ENCODE assay signal across 5 cellular contexts in genomic region chr17:28327031-28327607, GRCh38. TPM values are rescaled to one million over a fixed set of nuclear protein-coding genes. Genes with fewer than 3 reads are reported as not detected.
DNase-seq lines count a peak whose midpoint lies in the region; ATAC-seq lines count a peak whose summit lies in the region.
"Had no signal": no experiment of that assay in that cellular context is flagged by ENCODE, and none has a peak within 500 bp of the region (broad histone marks: within the 10 kb centered on the region; RNA-seq: fewer than 3 reads in every experiment).

No MANE protein-coding gene starts in this region.

- H3K4me3 Mint-ChIP-seq in activated T-cell treated with anti-CD3 and anti-CD28 coated beads, Interleukin-2, amount 50 U/mL, for 4 hours, result peak overlapping the region; percentile 7

- DNase-seq in activated T-cell treated with anti-CD3 and anti-CD28 coated beads, Interleukin-2, amount 50 U/mL, for 4 hours, result no peak
- DNase-seq in SW 1271 (lab: John Stamatoyannopoulos, UW) (no peak), Right ventricle myocardium superior (no peak)
- DNase-seq: NCI-H446 had no signal

- ATAC-seq in GM18870 (IDR thresholded peaks at IDR 0.05; ENCODE audit: unreplicated experiment), result peak; percentile 45
- ATAC-seq in activated T-cell treated with anti-CD3 and anti-CD28 coated beads, Interleukin-2, amount 50 U/mL, for 4 hours, result peak; percentile 94 to 98
- no peak for ATAC-seq in Right ventricle myocardium superior (ENCODE audit: poor library complexity)

- no peaks in the 10 kb centered on the region for H3K9me3 Mint-ChIP-seq in activated T-cell treated with anti-CD3 and anti-CD28 coated beads, Interleukin-2, amount 50 U/mL, for 4 hours

- peaks cover 22% of the 10 kb centered on the region for H3K36me3 Mint-ChIP-seq in activated T-cell treated with anti-CD3 and anti-CD28 coated beads, Interleukin-2, amount 50 U/mL, for 4 hours (ENCODE audit: insufficient read depth)

- peaks cover 14% of the 10 kb centered on the region for H3K4me1 Mint-ChIP-seq in activated T-cell treated with anti-CD3 and anti-CD28 coated beads, Interleukin-2, amount 50 U/mL, for 4 hours (ENCODE audit: low read depth)

- intact Hi-C loops in Right ventricle myocardium superior (cut with DNase I), result no loop called here

- no peaks in the 10 kb centered on the region for H3K27me3 Mint-ChIP-seq in activated T-cell treated with anti-CD3 and anti-CD28 coated beads, Interleukin-2, amount 50 U/mL, for 4 hours (ENCODE audit: low read depth)

RNA-seq across cellular contexts. Expression of gene TMEM97, which starts 8.1 kb away (rescaled TPM):
- total RNA-seq in activated T-cell treated with anti-CD3 and anti-CD28 coated beads, Interleukin-2, amount 50 U/mL, for 4 hours, result 10 to 100 TPM; 41.3 to 55.1 (median 44.8) TPM
- total RNA-seq in Right ventricle myocardium superior, result 2.0 TPM

RNA-seq across cellular contexts. Expression of gene IFT20, which starts 8.2 kb away (rescaled TPM):
- total RNA-seq in activated T-cell treated with anti-CD3 and anti-CD28 coated beads, Interleukin-2, amount 50 U/mL, for 4 hours, result 10 to 100 TPM; 18.1 to 22.1 (median 19.4) TPM
- 11.2 TPM for total RNA-seq in Right ventricle myocardium superior

RNA-seq across cellular contexts. Expression of gene TNFAIP1, which starts 8.4 kb away (rescaled TPM):
- 10 to 100 TPM; 19.5 to 24.2 (median 23.1) TPM for total RNA-seq in activated T-cell treated with anti-CD3 and anti-CD28 coated beads, Interleukin-2, amount 50 U/mL, for 4 hours
- total RNA-seq in Right ventricle myocardium superior, result 33.8 TPM

RNA-seq across cellular contexts. Expression of gene POLDIP2, which starts 30.2 kb away (rescaled TPM):
- 100 to 1,000 TPM; 141 to 168 (median 150) TPM for total RNA-seq in activated T-cell treated with anti-CD3 and anti-CD28 coated beads, Interleukin-2, amount 50 U/mL, for 4 hours
- 158 TPM for total RNA-seq in Right ventricle myocardium superior

RNA-seq across cellular contexts. Expression of gene SEBOX, which starts 37.9 kb away (rescaled TPM):
- total RNA-seq in activated T-cell treated with anti-CD3 and anti-CD28 coated beads, Interleukin-2, amount 50 U/mL, for 4 hours, result not detected
- total RNA-seq in Right ventricle myocardium superior, result not detected

Comparison
In these comparisons a context has a peak if more than half of its experiments do, and no peak if none do; other contexts are left out.
1. RNA of gene TMEM97, which starts 8.1 kb away (total RNA-seq): 41.3 to 55.1 TPM in activated T-cell treated with anti-CD3 and anti-CD28 coated beads, Interleukin-2, amount 50 U/mL, for 4 hours; 2.0 TPM in Right ventricle myocardium superior (single experiment); every median in the first group is over 10 times any median in the second.